Comparison of ENCODE assay signal across 29 cellular contexts in the genomic region with DNA sequence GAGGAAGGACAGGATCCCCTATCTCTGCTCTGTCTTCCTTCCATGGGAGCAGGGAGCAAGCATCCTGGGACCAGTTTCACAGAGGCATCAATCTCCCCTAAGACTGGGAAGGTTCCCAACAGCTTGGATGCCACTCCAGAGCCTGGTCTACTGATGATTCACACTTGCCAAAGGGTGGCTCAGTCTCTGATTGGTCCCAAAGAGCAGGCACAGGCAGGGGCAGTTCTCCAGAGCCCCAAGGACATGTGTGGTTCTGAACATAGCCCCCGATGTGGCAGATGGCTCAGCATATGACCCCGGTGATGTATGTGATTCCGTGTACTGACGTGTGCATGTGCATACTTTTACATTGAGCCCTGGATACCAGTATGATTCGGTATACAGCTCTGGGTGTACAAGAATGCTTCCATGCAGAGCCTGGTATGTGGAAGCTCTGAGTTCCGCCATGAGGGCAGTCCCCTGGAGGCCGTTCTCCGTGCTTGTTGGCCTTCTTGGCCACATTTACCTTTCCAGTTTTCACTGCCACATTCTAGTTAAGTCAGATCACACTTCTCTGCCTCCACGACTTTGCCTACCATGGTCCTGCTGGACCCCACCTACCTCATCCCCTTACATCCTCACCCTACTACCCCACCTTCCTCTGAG. TPM values are rescaled to one million over a fixed set of nuclear protein-coding genes. Genes with fewer than 3 reads are reported as not detected.
"Had no signal": no experiment of that assay in that cellular context is flagged by ENCODE, and none has a peak within 500 bp of the region (broad histone marks: within the 10 kb centered on the region; RNA-seq: fewer than 3 reads in every experiment).

No MANE protein-coding gene starts in this region.

- DNase-seq: activated B cell treated with CpG ODN at 0.5 μM for 24 hours; activated CD4-positive, alpha-beta memory T cell treated with anti-CD3 and anti-CD28 coated beads for 36 hours; activated CD4-positive, alpha-beta T cell treated with anti-CD3 and anti-CD28 coated beads for 4 hours; activated naive CD4-positive, alpha-beta T cell treated with Interleukin-2 at 50 U/mL for 16 hours; activated naive CD8-positive, alpha-beta T cell treated with anti-CD3 and anti-CD28 coated beads, Interleukin-2, amount 10 ng/mL, durations not matched to agents 7 days and 5 days; activated T-cell treated with anti-CD3 and anti-CD28 coated beads, Interleukin-2, amount 50 U/mL, for 1 hour; amygdala; body of pancreas; caudate nucleus; gastrocnemius medialis; heart left ventricle; kidney glomerular epithelial cell; mesendoderm; natural killer cell; stimulated activated CD4-positive, alpha-beta T cell treated with anti-CD3 and anti-CD28 coated beads, Interleukin-2, amount 100 ng/mL, for 24 hours; stimulated activated naive CD8-positive, alpha-beta T cell treated with anti-CD3 and anti-CD28 coated beads, Interleukin-15, Interleukin-2, amounts not matched to agents 100 U/mL and 50 U/mL, for 24 hours; substantia nigra; uterus had no signal

- H2AFZ ChIP-seq: parathyroid adenoma had no signal

- ATAC-seq: body of pancreas; gastrocnemius medialis; stimulated activated naive CD8-positive, alpha-beta T cell treated with anti-CD3 and anti-CD28 coated beads, Interleukin-15, Interleukin-2, amounts not matched to agents 100 U/mL and 50 U/mL, for 24 hours had no signal

- H3K27ac ChIP-seq: body of pancreas, dorsolateral prefrontal cortex, epithelial cell of prostate, gastrocnemius medialis, heart left ventricle, neutrophil, parathyroid adenoma, tibial artery, uterus had no signal

- H3K9ac ChIP-seq: parathyroid adenoma had no signal

- H3K36me3 ChIP-seq: neutrophil, uterus had no signal

- H3K79me2 ChIP-seq: parathyroid adenoma had no signal

- H3K4me3 ChIP-seq: body of pancreas, dorsolateral prefrontal cortex, gastrocnemius medialis, heart left ventricle, tibial artery, uterus had no signal

- H3K9me3 ChIP-seq: body of pancreas, gastrocnemius medialis, heart left ventricle, neutrophil, tibial artery, uterus had no signal

- FAIRE-seq: colon, TTC549 had no signal

- H3K27me3 ChIP-seq: body of pancreas, gastrocnemius medialis, heart left ventricle, neutrophil, tibial artery, uterus had no signal

RNA-seq across cellular contexts. Expression of a gene that starts 49.8 kb away (rescaled TPM):
- total RNA-seq: activated B cell treated with CpG ODN at 0.5 μM for 24 hours; activated CD4-positive, alpha-beta memory T cell treated with anti-CD3 and anti-CD28 coated beads for 36 hours; activated naive CD8-positive, alpha-beta T cell treated with anti-CD3 and anti-CD28 coated beads, Interleukin-2, amount 10 ng/mL, durations not matched to agents 7 days and 5 days; activated T-helper 2 cell treated with anti-CD3 and anti-CD28 coated beads, Interferon-gamma antibody, Interleukin-2, Interleukin-4, amounts not matched to agents 10 μg/mL and 5 μg/mL and 100 μg/mL, durations not matched to agents 14 hours and 24 hours and 36 hours; body of pancreas; dorsolateral prefrontal cortex; gastrocnemius medialis; heart left ventricle; lower leg skin; natural killer cell; renal cortical epithelial cell; skeletal muscle tissue; uterus had no signal
- polyA plus RNA-seq: heart left ventricle had no signal
